In genomic region chr17:15981646-15982580, GRCh38 we compare ENCODE assay signal across 10 cellular contexts. TPM values are rescaled to one million over a fixed set of nuclear protein-coding genes. Genes with fewer than 3 reads are reported as not detected.
A peak's percentile ranks its signal among the peaks of the same experiment; 100 is the strongest.
DNase-seq lines count a peak whose midpoint lies in the region; ATAC-seq, FAIRE-seq and TF ChIP-seq lines count a peak whose summit lies in the region.
"Had no signal": no experiment of that assay in that cellular context is flagged by ENCODE, and none has a peak within 500 bp of the region (broad histone marks: within the 10 kb centered on the region; RNA-seq: fewer than 3 reads in every experiment).

No MANE protein-coding gene starts in this region.

- H3K4ac ChIP-seq in H1 (replicated peaks; ENCODE audit: insufficient read length, low read depth, low read length) = no peak overlapping the region

- H4K91ac ChIP-seq in H1 (replicated peaks; ENCODE audit: insufficient read length, low read length) = peak overlapping the region; percentile 4

- H2BK5ac ChIP-seq in H1 (ENCODE audit: low read depth, low read length) = peak overlapping the region; percentile 94

- no peak overlapping the region for H2BK15ac ChIP-seq in H1 (ENCODE audit: low read length)

- H4K5ac ChIP-seq in H1 (ENCODE audit: insufficient read length, low read depth, low read length) = peak overlapping the region; percentile 71

- no peak overlapping the region for H3K9ac ChIP-seq in H1 (replicated peaks in 1 of 4; ENCODE audit: extremely low read depth in 1 of 4, low read depth in 3 of 4, low read length in 3 of 4)

- POLR2A ChIA-PET in Panc1 (lab: Charles Lee) = no interaction called here
- POLR2A ChIA-PET in H1 (lab: Charles Lee; ENCODE audit: partially characterized antibody) = interaction anchor here (0.7 to 1.4 kb wide), 3 partner anchors 12 to 37 kb away, joined by 5 to 7 read pairs (median 5); partner anchors contain the start of gene ADORA2B

- in situ Hi-C loops in Panc1 (cut with HindIII; ENCODE audit: low pct_unique_long_range_greater_than_20kb, low sequenced_read_pairs) = no loop called here

- H2AFZ ChIP-seq in H1 (ENCODE audit: low read length) = no peak overlapping the region
- H2AFZ ChIP-seq in osteoblast (ENCODE audit: low read length) = no peak overlapping the region

- H3K14ac ChIP-seq in H1 (ENCODE audit: insufficient read length) = no peak overlapping the region

- no peak for TF ChIP-seq RAD21 in H1 (IDR thresholded peaks at IDR 0.05 in 1 of 2, conservative IDR thresholded peaks at IDR 0.05 in 1 of 2; ENCODE audit: low read depth in 2 of 2, low read length in 2 of 2)

- H3K27me3 ChIP-seq in Panc1 (ENCODE audit: control insufficient read depth, insufficient read depth, low read length) = no peaks in the 10 kb centered on the region
- no peaks in the 10 kb centered on the region for H3K27me3 ChIP-seq in H1 (replicated peaks in 1 of 4; ENCODE audit: control insufficient read depth in 3 of 4, extremely low read depth in 1 of 4, insufficient read depth in 3 of 4, low read length in 3 of 4)
- H3K27me3 ChIP-seq in osteoblast (ENCODE audit: insufficient read depth, low read length) = no peaks in the 10 kb centered on the region
- no peaks in the 10 kb centered on the region for H3K27me3 ChIP-seq in tibial artery

- peak overlapping the region; percentile 94 for H2BK12ac ChIP-seq in H1 (ENCODE audit: low read depth, low read length)

- CTCF ChIA-PET in Panc1 (lab: Charles Lee) (no interaction called here), H1 (lab: Charles Lee; ENCODE audit: partially characterized antibody) (interaction anchor here (0.7 to 1.8 kb wide), 2 partner anchors 16 to 37 kb away, joined by 3 to 8 read pairs; partner anchors contain the start of gene ADORA2B)

- H4K20me1 ChIP-seq in H1 (replicated peaks in 1 of 2; ENCODE audit: control insufficient read depth in 1 of 2, insufficient read depth in 2 of 2, low read length in 2 of 2) (peaks cover 0 to 3% of the 10 kb centered on the region in 2 experiments), osteoblast (ENCODE audit: insufficient read depth, low read length) (peaks cover 2% of the 10 kb centered on the region)

- H2BK120ac ChIP-seq in H1 (replicated peaks; ENCODE audit: low read depth, low read length) = peak overlapping the region; percentile 57

- H3K23ac ChIP-seq in H1 (ENCODE audit: insufficient read length) = no peak overlapping the region

- H3K9me3 ChIP-seq in Panc1 (ENCODE audit: control insufficient read depth, insufficient read depth, low read depth, low read length) (no peaks in the 10 kb centered on the region), H1 (ENCODE audit: insufficient read depth in 2 of 2, low read depth in 1 of 2, low read length in 1 of 2) (peaks cover 4 to 9% of the 10 kb centered on the region in 2 experiments; a peak in 2 of 4 replicates), osteoblast (ENCODE audit: low read depth, low read length) (no peaks in the 10 kb centered on the region), tibial artery (no peaks in the 10 kb centered on the region)

- H2AK5ac ChIP-seq in H1 (ENCODE audit: low read depth, low read length) = no peak overlapping the region

- peak overlapping the region; percentile 83 for H3K18ac ChIP-seq in H1 (ENCODE audit: extremely low read depth, low read length)

- H3K36me3 ChIP-seq in Panc1 (ENCODE audit: control insufficient read depth, insufficient read depth, low read length) (no peaks in the 10 kb centered on the region; the same call in 1 of the 2 replicates), H1 (ENCODE audit: control insufficient read depth in 2 of 4, insufficient read depth in 4 of 4, low read length in 3 of 4) (peaks cover 2 to 56% (median 29%) of the 10 kb centered on the region in 4 experiments; a peak in 6 of 8 replicates), osteoblast (ENCODE audit: insufficient read depth, low read length) (peaks cover 27% of the 10 kb centered on the region), tibial artery (peaks cover 43 to 86% (median 80%) of the 10 kb centered on the region in 3 donors)

- TF ChIP-seq CTCF in Panc1 (IDR thresholded peaks at IDR 0.05) (no peak), H1 (IDR thresholded peaks at IDR 0.05; ENCODE audit: control extremely low read depth in 1 of 3, insufficient read depth in 1 of 3, low read depth in 1 of 3, low read length in 3 of 3) (no peak), osteoblast (IDR thresholded peaks at IDR 0.05; ENCODE audit: extremely low read depth, low read depth, low read length) (no peak), tibial artery (IDR thresholded peaks at IDR 0.05) (no peak)

- WGBS in H1 (ENCODE audit: extremely low coverage in 1 of 2, insufficient coverage in 1 of 2, insufficient read length in 1 of 2, insufficient replicate concordance in 2 of 2, low coverage in 1 of 2, low lambda C conversion rate in 2 of 2, missing lambda C conversion rate in 1 of 2), 2 experiments = 89% methylated on average over 5 of the region's 5 CpGs; no CpG with 5 or more reads in 1 of the 2 experiments

- no peak overlapping the region for H2BK20ac ChIP-seq in H1 (ENCODE audit: low read length)

- intact Hi-C loops in Panc1 (cut with micrococcal nuclease; ENCODE audit: unreplicated experiment) = no loop called here
- intact Hi-C loops in tibial artery (cut with DNase I; ENCODE audit: low total_unique reads) = no loop called here

- no peak for TF ChIP-seq POLR2A in H1 (IDR thresholded peaks at IDR 0.05; ENCODE audit: control extremely low read depth in 1 of 2, low read depth in 2 of 2, low read length in 2 of 2)

- H3K4me2 ChIP-seq in H1 (ENCODE audit: insufficient read depth in 1 of 2, low read depth in 2 of 2, low read length in 2 of 2) = peak overlapping the region in 1 of 2 experiments; percentile 32; a peak in 2 of 4 replicates
- H3K4me2 ChIP-seq in osteoblast (ENCODE audit: insufficient read depth, low read length) = no peak overlapping the region

- no TSS peak for BruUV-seq in Panc1 (replicated peaks; lab: Mats Ljungman, UMichigan)

- no peak for TF ChIP-seq EP300 in H1 (IDR thresholded peaks at IDR 0.05; ENCODE audit: borderline replicate concordance in 1 of 2, low read depth in 2 of 2, low read length in 2 of 2)

- ATAC-seq in Panc1 = no peak; the same call in none of the 2 replicates

- no peak overlapping the region for H3K56ac ChIP-seq in H1 (replicated peaks; ENCODE audit: insufficient read length, low read depth, low read length)

- H3K27ac ChIP-seq in Panc1 (ENCODE audit: low read length) (peak overlapping the region; percentile 6), H1 (ENCODE audit: low read depth, low read length) (no peak overlapping the region; the same call in 1 of the 2 replicates), osteoblast (ENCODE audit: low read depth, low read length) (no peak overlapping the region), tibial artery (no peak overlapping the region)
- H3K27ac ChIP-seq: 22Rv1 had no signal

- DNase-seq in SIG-M5 treated with dmso at 0.1 percent for 504 hours (lab: John Stamatoyannopoulos, UW; ENCODE audit: unreplicated experiment) (peak; percentile 39), SIG-M5 (lab: John Stamatoyannopoulos, UW) (no peak), Panc1 (ENCODE audit: low read depth, low spot score) (no peak), H1 (ENCODE audit: low read depth in 1 of 2, low spot score in 2 of 2) (no peak), osteoblast (ENCODE audit: insufficient read length, low spot score, missing footprints) (peak; percentile 22), NCI-H2227 (lab: John Stamatoyannopoulos, UW; ENCODE audit: unreplicated experiment) (no peak), SK-N-DZ (ENCODE audit: low spot score) (no peak), tibial artery (no peak)
- DNase-seq: T-helper 1 cell had no signal

- H3K79me1 ChIP-seq in H1 (ENCODE audit: low read depth, low read length) = no peaks in the 10 kb centered on the region

- no peak overlapping the region for H4K8ac ChIP-seq in H1 (ENCODE audit: extremely low read depth, insufficient read depth, low read length)

- H3K23me2 ChIP-seq in H1 (ENCODE audit: low read depth, low read length) = no peaks in the 10 kb centered on the region

- no peak overlapping the region for H3K4me3 ChIP-seq in Panc1 (ENCODE audit: low read depth in 2 of 2, low read length in 2 of 2)
- H3K4me3 ChIP-seq in H1 (ENCODE audit: extremely low read depth in 1 of 4, insufficient read depth in 2 of 4, low read depth in 3 of 4, low read length in 4 of 4) = no peak overlapping the region
- H3K4me3 ChIP-seq in osteoblast (ENCODE audit: insufficient read depth, low read length) = no peak overlapping the region
- H3K4me3 ChIP-seq in tibial artery = no peak overlapping the region

- H3K79me2 ChIP-seq in H1 (ENCODE audit: control insufficient read depth in 1 of 2, insufficient read depth in 2 of 2, low read length in 2 of 2) = no peaks in the 10 kb centered on the region
- no peaks in the 10 kb centered on the region for H3K79me2 ChIP-seq in osteoblast (ENCODE audit: insufficient read depth, low read length)

- H3K4me1 ChIP-seq in Panc1 (ENCODE audit: control insufficient read depth, insufficient read depth, low read length) (peaks cover 13% of the 10 kb centered on the region), H1 (replicated peaks in 1 of 4; ENCODE audit: control insufficient read depth in 3 of 4, insufficient read depth in 4 of 4, low read length in 3 of 4) (no peaks in the 10 kb centered on the region), osteoblast (ENCODE audit: insufficient read depth, low read length) (peaks cover 8% of the 10 kb centered on the region), tibial artery (no peaks in the 10 kb centered on the region)

- FAIRE-seq in H1 (lab: Jason Lieb, UNC) = no peak

RNA-seq across cellular contexts. Expression of gene ZSWIM7, which starts 17.6 kb away (rescaled TPM):
- total RNA-seq in Panc1 (2021; ENCODE audit: unreplicated experiment) (17.5 TPM), osteoblast (11.6 and 14.7 TPM in 2 replicates)
- polyA plus RNA-seq in Panc1 (2012; ENCODE audit: insufficient read length) = 21.6 TPM
- 39.3 and 39.4 TPM in 2 replicates for total RNA-seq in H1 (2021; fragmentation: NEBNext Ultra II Directional; extraction: Animal tissue kit (Norgen Biotek cat#: 25700))
- polyA plus RNA-seq in H1 (2011; rRNA removed) = 39.0 and 57.7 TPM in 2 replicates
- polyA plus RNA-seq in H1 (2011; cell fraction: cytosol; rRNA removed) = 56.6 TPM
- 36.5 TPM for polyA plus RNA-seq in H1 (2011; cell fraction: nucleus; rRNA removed)
- 36.5 to 48.1 TPM (median 44.0 TPM) in 4 replicates for polyA plus RNA-seq in H1 (2012, experiment 1 of 2)
- polyA plus RNA-seq in H1 (2012, experiment 2 of 2) = 15.0 TPM
- polyA plus RNA-seq in H1 (2013, experiment 1 of 2) = 27.2 TPM
- 28.8 TPM for polyA plus RNA-seq in H1 (2013, experiment 2 of 2)
- polyA minus RNA-seq in H1 (2011; rRNA and poly(A)+ RNA removed) = 24.2 and 26.3 TPM in 2 replicates
- 8.7 TPM for polyA minus RNA-seq in H1 (2011; cell fraction: cytosol; rRNA and poly(A)+ RNA removed)
- 8.5 TPM for polyA minus RNA-seq in H1 (2011; cell fraction: nucleus; rRNA and poly(A)+ RNA removed)
- 36.5 and 41.5 TPM in 2 replicates for polyA plus RNA-seq in SK-N-DZ (2014; cell fraction: cytosol; rRNA removed)
- 47.8 and 51.5 TPM in 2 replicates for polyA plus RNA-seq in SK-N-DZ (2014; cell fraction: nucleus; rRNA removed)

RNA-seq across cellular contexts. Expression of gene TTC19, which starts 17.7 kb away (rescaled TPM):
- total RNA-seq in Panc1 (2021; ENCODE audit: unreplicated experiment) = 28.4 TPM
- 28.1 TPM for polyA plus RNA-seq in Panc1 (2012; ENCODE audit: insufficient read length)
- total RNA-seq in H1 (2021; fragmentation: NEBNext Ultra II Directional; extraction: Animal tissue kit (Norgen Biotek cat#: 25700)) = 50.7 and 55.0 TPM in 2 replicates
- polyA plus RNA-seq in H1 (2011; rRNA removed) = 9.9 and 11.8 TPM in 2 replicates
- 14.4 TPM for polyA plus RNA-seq in H1 (2011; cell fraction: cytosol; rRNA removed)
- polyA plus RNA-seq in H1 (2011; cell fraction: nucleus; rRNA removed) = 27.6 TPM
- polyA plus RNA-seq in H1 (2012, experiment 1 of 2) = 36.1 to 48.9 TPM (median 38.4 TPM) in 4 replicates
- 9.5 TPM for polyA plus RNA-seq in H1 (2012, experiment 2 of 2)
- polyA plus RNA-seq in H1 (2013, experiment 1 of 2) = 38.5 TPM
- 46.4 TPM for polyA plus RNA-seq in H1 (2013, experiment 2 of 2)
- 10.6 and 14.9 TPM in 2 replicates for polyA minus RNA-seq in H1 (2011; rRNA and poly(A)+ RNA removed)
- polyA minus RNA-seq in H1 (2011; cell fraction: cytosol; rRNA and poly(A)+ RNA removed) = 28.7 TPM
- polyA minus RNA-seq in H1 (2011; cell fraction: nucleus; rRNA and poly(A)+ RNA removed) = 33.0 TPM
- 31.8 and 39.8 TPM in 2 replicates for total RNA-seq in osteoblast
- polyA plus RNA-seq in SK-N-DZ (2014; cell fraction: cytosol; rRNA removed) = 62.0 and 65.7 TPM in 2 replicates
- 59.9 and 74.4 TPM in 2 replicates for polyA plus RNA-seq in SK-N-DZ (2014; cell fraction: nucleus; rRNA removed)

RNA-seq across cellular contexts. Expression of gene ADORA2B, which starts 37.0 kb away (rescaled TPM):
- total RNA-seq in Panc1 (2021; ENCODE audit: unreplicated experiment) (42.7 TPM), osteoblast (4.7 and 5.9 TPM in 2 replicates)
- 35.5 TPM for polyA plus RNA-seq in Panc1 (2012; ENCODE audit: insufficient read length)
- total RNA-seq in H1 (2021; fragmentation: NEBNext Ultra II Directional; extraction: Animal tissue kit (Norgen Biotek cat#: 25700)) = 2.6 and 3.3 TPM in 2 replicates
- polyA plus RNA-seq in H1 (2011; rRNA removed) = 6.9 and 8.2 TPM in 2 replicates
- 4.8 TPM for polyA plus RNA-seq in H1 (2011; cell fraction: cytosol; rRNA removed)
- 4.8 TPM for polyA plus RNA-seq in H1 (2011; cell fraction: nucleus; rRNA removed)
- polyA plus RNA-seq in H1 (2012, experiment 1 of 2) = 4.1 to 5.4 TPM (median 4.3 TPM) in 4 replicates
- 3.7 TPM for polyA plus RNA-seq in H1 (2012, experiment 2 of 2)
- polyA plus RNA-seq in H1 (2013, experiment 1 of 2) = 1.9 TPM
- polyA plus RNA-seq in H1 (2013, experiment 2 of 2) = 2.3 TPM
- polyA minus RNA-seq in H1 (2011; rRNA and poly(A)+ RNA removed) = 6.0 TPM in 2 replicates
- polyA minus RNA-seq in H1 (2011; cell fraction: cytosol; rRNA and poly(A)+ RNA removed) = 3.7 TPM
- polyA minus RNA-seq in H1 (2011; cell fraction: nucleus; rRNA and poly(A)+ RNA removed) = 7.1 TPM
- polyA plus RNA-seq in SK-N-DZ (2014; cell fraction: cytosol; rRNA removed) = 3.2 and 3.7 TPM in 2 replicates
- polyA plus RNA-seq in SK-N-DZ (2014; cell fraction: nucleus; rRNA removed) = 1.5 and 3.7 TPM in 2 replicates

Comparison
In these comparisons a context has a peak if more than half of its experiments do, and no peak if none do; other contexts are left out.
1. DNase-seq: peak in SIG-M5 treated with dmso at 0.1 percent for 504 hours (single experiment) and osteoblast (single experiment); none in SIG-M5 (single experiment), Panc1 (single experiment), H1 (0 of 2), NCI-H2227 (single experiment), SK-N-DZ (single experiment) and tibial artery (0 of 2).